13 cellular contexts compared by ENCODE assay signal in the genomic region with DNA sequence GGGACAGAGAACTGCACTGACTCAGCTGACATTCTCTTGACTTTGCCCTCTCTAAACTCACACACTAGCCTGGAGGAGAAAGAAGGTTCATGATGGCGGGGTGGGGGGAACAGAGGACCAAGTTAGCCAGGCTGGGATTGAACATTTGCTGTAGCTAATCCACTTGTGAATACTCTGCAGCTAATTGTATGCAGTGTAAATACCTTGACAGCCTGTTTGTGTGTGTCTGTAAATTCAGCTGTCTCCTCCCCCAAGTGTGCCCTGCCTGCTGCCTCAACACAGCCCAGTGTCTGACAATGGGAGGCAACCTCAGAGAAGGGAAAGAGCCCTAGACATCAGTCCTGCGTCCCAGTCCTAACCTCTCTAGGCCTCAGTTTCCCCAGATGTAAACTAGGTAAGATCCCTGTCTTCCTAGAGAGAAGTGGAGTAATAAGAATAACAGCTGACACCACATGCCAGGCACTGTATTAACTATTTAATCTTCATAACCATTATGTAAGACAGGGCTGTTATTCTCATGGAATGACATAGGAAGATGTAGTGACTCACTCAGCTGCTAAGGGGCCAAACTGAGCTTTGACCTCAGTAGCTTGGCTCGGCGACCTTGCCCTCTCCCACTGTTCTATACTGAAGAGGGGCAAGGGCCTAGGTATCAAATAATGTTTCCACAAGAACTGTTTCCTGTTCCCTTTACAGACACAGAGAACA. TPM values are rescaled to one million over a fixed set of nuclear protein-coding genes. Genes with fewer than 3 reads are reported as not detected.
A peak's percentile ranks its signal among the peaks of the same experiment; 100 is the strongest.
DNase-seq lines count a peak whose midpoint lies in the region; ATAC-seq and TF ChIP-seq lines count a peak whose summit lies in the region.
"Had no signal": no experiment of that assay in that cellular context is flagged by ENCODE, and none has a peak within 500 bp of the region (broad histone marks: within the 10 kb centered on the region; RNA-seq: fewer than 3 reads in every experiment).

No MANE protein-coding gene starts in this region.

- H3K4me3 Mint-ChIP-seq in activated CD8-positive, alpha-beta memory T cell treated with anti-CD3 and anti-CD28 coated beads, Interleukin-2, amount 10 ng/mL, durations not matched to agents 7 days and 5 days, result peak overlapping the region; percentile 26
- H3K4me3 Mint-ChIP-seq in HFFc6, result peak overlapping the region; percentile 97; the same call in 1 of the 2 replicates
- H3K4me3 Mint-ChIP-seq in activated naive CD8-positive, alpha-beta T cell treated with anti-CD3 and anti-CD28 coated beads, Interleukin-2, amount 50 U/mL, for 24 hours, result peak overlapping the region; percentile 19
- H3K4me3 Mint-ChIP-seq in osteocyte (ENCODE audit: unreplicated experiment), result peak overlapping the region; percentile 94
- peak overlapping the region in 1 of 2 donors; percentile 83 for H3K4me3 Mint-ChIP-seq in CD14-positive monocyte

- intact Hi-C loops in CD14-positive monocyte (cut with micrococcal nuclease), result no loop called here

- TF ChIP-seq CTCF in HFFc6 (IDR thresholded peaks at IDR 0.05) (no peak), osteocyte (IDR thresholded peaks at IDR 0.05) (no peak), CD14-positive monocyte (IDR thresholded peaks at IDR 0.05) (no peak)

- H3K9me3 Mint-ChIP-seq in activated CD8-positive, alpha-beta memory T cell treated with anti-CD3 and anti-CD28 coated beads, Interleukin-2, amount 10 ng/mL, durations not matched to agents 7 days and 5 days (ENCODE audit: low read depth), result no peaks in the 10 kb centered on the region
- H3K9me3 Mint-ChIP-seq in HFFc6 (no peaks in the 10 kb centered on the region), osteocyte (ENCODE audit: unreplicated experiment) (no peaks in the 10 kb centered on the region), CD14-positive monocyte (peaks cover 0 to 20% (median 13%) of the 10 kb centered on the region in 7 donors)
- H3K9me3 Mint-ChIP-seq in activated naive CD8-positive, alpha-beta T cell treated with anti-CD3 and anti-CD28 coated beads, Interleukin-2, amount 50 U/mL, for 24 hours, result no peaks in the 10 kb centered on the region

- no peaks in the 10 kb centered on the region for H3K36me3 Mint-ChIP-seq in activated CD8-positive, alpha-beta memory T cell treated with anti-CD3 and anti-CD28 coated beads, Interleukin-2, amount 10 ng/mL, durations not matched to agents 7 days and 5 days
- H3K36me3 Mint-ChIP-seq in HFFc6 (ENCODE audit: low read depth), result no peaks in the 10 kb centered on the region
- H3K36me3 Mint-ChIP-seq in activated naive CD8-positive, alpha-beta T cell treated with anti-CD3 and anti-CD28 coated beads, Interleukin-2, amount 50 U/mL, for 24 hours (ENCODE audit: low read depth), result no peaks in the 10 kb centered on the region
- no peaks in the 10 kb centered on the region for H3K36me3 Mint-ChIP-seq in osteocyte (ENCODE audit: unreplicated experiment)
- peaks cover 14 to 18% of the 10 kb centered on the region in 2 donors for H3K36me3 Mint-ChIP-seq in CD14-positive monocyte

- no peak for ATAC-seq in activated CD8-positive, alpha-beta memory T cell treated with anti-CD3 and anti-CD28 coated beads, Interleukin-2, amount 10 ng/mL, durations not matched to agents 7 days and 5 days
- no peak for ATAC-seq in activated naive CD8-positive, alpha-beta T cell treated with anti-CD3 and anti-CD28 coated beads, Interleukin-2, amount 50 U/mL, for 24 hours
- ATAC-seq: mucosa of descending colon, Panc1 had no signal

- H3K27ac Mint-ChIP-seq in activated CD8-positive, alpha-beta memory T cell treated with anti-CD3 and anti-CD28 coated beads, Interleukin-2, amount 10 ng/mL, durations not matched to agents 7 days and 5 days, result no peak overlapping the region
- H3K27ac Mint-ChIP-seq in HFFc6, result no peak overlapping the region
- H3K27ac Mint-ChIP-seq in activated naive CD8-positive, alpha-beta T cell treated with anti-CD3 and anti-CD28 coated beads, Interleukin-2, amount 50 U/mL, for 24 hours, result no peak overlapping the region
- H3K27ac Mint-ChIP-seq in osteocyte (ENCODE audit: unreplicated experiment), result no peak overlapping the region
- no peak overlapping the region for H3K27ac Mint-ChIP-seq in CD14-positive monocyte

- peaks cover 29% of the 10 kb centered on the region for H3K27me3 Mint-ChIP-seq in activated CD8-positive, alpha-beta memory T cell treated with anti-CD3 and anti-CD28 coated beads, Interleukin-2, amount 10 ng/mL, durations not matched to agents 7 days and 5 days
- peaks cover 9% of the 10 kb centered on the region for H3K27me3 Mint-ChIP-seq in HFFc6 (ENCODE audit: insufficient read depth)
- peaks cover 26% of the 10 kb centered on the region for H3K27me3 Mint-ChIP-seq in activated naive CD8-positive, alpha-beta T cell treated with anti-CD3 and anti-CD28 coated beads, Interleukin-2, amount 50 U/mL, for 24 hours
- H3K27me3 Mint-ChIP-seq in osteocyte (ENCODE audit: unreplicated experiment), result no peaks in the 10 kb centered on the region
- H3K27me3 Mint-ChIP-seq in CD14-positive monocyte (ENCODE audit: low read depth in 3 of 3), result peaks cover 78 to 95% (median 85%) of the 10 kb centered on the region in 3 donors

- CTCF ChIA-PET in activated CD8-positive, alpha-beta memory T cell treated with anti-CD3 and anti-CD28 coated beads, Interleukin-2, amount 10 ng/mL, durations not matched to agents 7 days and 5 days (lab: Charles Lee), result interaction anchor here (0.6 to 2.3 kb wide), 6 partner anchors 8 to 221 kb away, joined by 3 to 9 read pairs (median 4); no protein-coding TSS in a partner anchor

- DNase-seq in activated CD8-positive, alpha-beta memory T cell treated with anti-CD3 and anti-CD28 coated beads, Interleukin-2, amount 10 ng/mL, durations not matched to agents 7 days and 5 days, result no peak
- no peak for DNase-seq in activated CD8-positive, alpha-beta memory T cell treated with anti-CD3 and anti-CD28 coated beads for 24 hours
- DNase-seq in HFFc6 (no peak), osteocyte (ENCODE audit: extremely low spot score, unreplicated experiment) (no peak), COLO668 (lab: John Stamatoyannopoulos, UW; ENCODE audit: unreplicated experiment) (no peak), NCI-H2196 treated with DMSO at 0.1 percent for 48 hours (lab: John Stamatoyannopoulos, UW; ENCODE audit: unreplicated experiment) (no peak), CD14-positive monocyte (ENCODE audit: low spot score) (no peak)
- DNase-seq in activated naive CD8-positive, alpha-beta T cell treated with anti-CD3 and anti-CD28 coated beads, Interleukin-2, amount 50 U/mL, for 24 hours, result no peak
- DNase-seq: BE2C; effector memory CD4-positive, alpha-beta T cell; foreskin fibroblast; mucosa of descending colon had no signal

- peaks cover 25% of the 10 kb centered on the region for H3K4me1 Mint-ChIP-seq in activated CD8-positive, alpha-beta memory T cell treated with anti-CD3 and anti-CD28 coated beads, Interleukin-2, amount 10 ng/mL, durations not matched to agents 7 days and 5 days
- H3K4me1 Mint-ChIP-seq in HFFc6 (ENCODE audit: low read depth) (peaks cover 29% of the 10 kb centered on the region), osteocyte (ENCODE audit: unreplicated experiment) (peaks cover 36% of the 10 kb centered on the region), CD14-positive monocyte (peaks cover 63% of the 10 kb centered on the region)
- H3K4me1 Mint-ChIP-seq in activated naive CD8-positive, alpha-beta T cell treated with anti-CD3 and anti-CD28 coated beads, Interleukin-2, amount 50 U/mL, for 24 hours, result peaks cover 18% of the 10 kb centered on the region

RNA-seq across cellular contexts. Expression of a gene that starts 2.7 kb away (rescaled TPM):
- total RNA-seq in activated CD8-positive, alpha-beta memory T cell treated with anti-CD3 and anti-CD28 coated beads, Interleukin-2, amount 10 ng/mL, durations not matched to agents 7 days and 5 days, result 10 to 100 TPM; 15.5 to 26.0 TPM
- total RNA-seq in HFFc6 (2021; fragmentation: NEBNext Ultra II Directional; extraction: Animal tissue kit (Norgen Biotek cat#: 25700)), result 1 to 10 TPM; 3.8 to 6.8 (median 5.7) TPM
- total RNA-seq in osteocyte, result 25.6 and 27.1 TPM in 2 replicates
- not detected for polyA plus RNA-seq in CD14-positive monocyte
